19 cellular contexts compared by ENCODE assay signal in genomic region chr5:72908666-72909065, GRCh38. TPM values are rescaled to one million over a fixed set of nuclear protein-coding genes. Genes with fewer than 3 reads are reported as not detected.
A peak's percentile ranks its signal among the peaks of the same experiment; 100 is the strongest.
DNase-seq lines count a peak whose midpoint lies in the region; ATAC-seq and TF ChIP-seq lines count a peak whose summit lies in the region.
"Had no signal": no experiment of that assay in that cellular context is flagged by ENCODE, and none has a peak within 500 bp of the region (broad histone marks: within the 10 kb centered on the region; RNA-seq: fewer than 3 reads in every experiment).

No MANE protein-coding gene starts in this region.

- intact Hi-C loops in lower lobe of right lung (cut with DNase I), result no loop called here

- H3K36me3 ChIP-seq in adipocyte (ENCODE audit: control insufficient read depth, insufficient read depth, low read length, severe bottlenecking) (peaks cover 97% of the 10 kb centered on the region), lower lobe of right lung (peaks cover 68% of the 10 kb centered on the region)

- H3K27me3 ChIP-seq in adipocyte (replicated peaks; ENCODE audit: control insufficient read depth, insufficient read depth, low read length) (no peaks in the 10 kb centered on the region), lower lobe of right lung (ENCODE audit: low read depth) (no peaks in the 10 kb centered on the region)
- H3K27me3 ChIP-seq: MG63, SJCRH30 had no signal

- no peak overlapping the region for H3K27ac ChIP-seq in lower lobe of right lung
- H3K27ac ChIP-seq: KMS-11, RWPE1, SJCRH30 had no signal

- ATAC-seq in lower lobe of right lung, result no peak

- H3K4me3 ChIP-seq in adipocyte (ENCODE audit: low read length) (no peak overlapping the region), fibroblast of villous mesenchyme (ENCODE audit: low read depth, low read length) (no peak overlapping the region), lower lobe of right lung (no peak overlapping the region)
- H3K4me3 ChIP-seq: MG63, SJCRH30 had no signal

- DNase-seq in NCI-H2171 treated with DMSO at 0.1 percent for 48 hours (lab: John Stamatoyannopoulos, UW) (peak; percentile 5), NCI-H2171 (lab: John Stamatoyannopoulos, UW) (no peak), adipocyte (ENCODE audit: low read depth) (peak; percentile 29), fibroblast of villous mesenchyme (ENCODE audit: low read depth) (peak; percentile 45), superior temporal gyrus (ENCODE audit: extremely low spot score) (peak; percentile 4), lower lobe of right lung (no peak), GM19238 (ENCODE audit: insufficient read length, low spot score) (no peak)
- DNase-seq in activated naive CD4-positive, alpha-beta T cell treated with anti-CD3 and anti-CD28 coated beads, Interleukin-2, amount 50 U/mL, for 16 hours, result no peak
- DNase-seq: 8988T, Caco-2, DMS79, GOT3, MG63, NCI-H1105, NCI-H187, NCI-H510A, SJCRH30 had no signal

- peaks cover 3% of the 10 kb centered on the region for H3K4me1 ChIP-seq in adipocyte (ENCODE audit: control insufficient read depth, insufficient read depth, low read length)
- H3K4me1 ChIP-seq in lower lobe of right lung, result no peaks in the 10 kb centered on the region
- H3K4me1 ChIP-seq: Caco-2, SJCRH30 had no signal

- H3K9me3 ChIP-seq in adipocyte (ENCODE audit: control insufficient read depth, low read length), result no peaks in the 10 kb centered on the region
- H3K9me3 ChIP-seq in lower lobe of right lung, result no peaks in the 10 kb centered on the region
- H3K9me3 ChIP-seq: Caco-2, MG63, SJCRH30 had no signal

- TF ChIP-seq CTCF in fibroblast of villous mesenchyme (IDR thresholded peaks at IDR 0.05; ENCODE audit: insufficient read depth, low read depth, low read length) (no peak), lower lobe of right lung (IDR thresholded peaks at IDR 0.05) (no peak)

- H3K9ac ChIP-seq in adipocyte (ENCODE audit: low read length), result no peak overlapping the region
- H3K9ac ChIP-seq: KMS-11 had no signal

RNA-seq across cellular contexts. Expression of gene FCHO2, which starts 47.2 kb away (rescaled TPM):
- total RNA-seq in fibroblast of villous mesenchyme (11.9 and 16.8 TPM in 2 replicates), lower lobe of right lung (89.9 TPM)

Comparison
In these comparisons a context has a peak if more than half of its experiments do, and no peak if none do; other contexts are left out.
1. DNase-seq: peak in NCI-H2171 treated with DMSO at 0.1 percent for 48 hours (single experiment), adipocyte (single experiment), fibroblast of villous mesenchyme (single experiment) and superior temporal gyrus (single experiment); none in NCI-H2171 (single experiment), lower lobe of right lung (single experiment), GM19238 (single experiment) and activated naive CD4-positive, alpha-beta T cell treated with anti-CD3 and anti-CD28 coated beads, Interleukin-2, amount 50 U/mL, for 16 hours (single experiment).